ENCODE assay signal across 8 cellular contexts in the genomic region with DNA sequence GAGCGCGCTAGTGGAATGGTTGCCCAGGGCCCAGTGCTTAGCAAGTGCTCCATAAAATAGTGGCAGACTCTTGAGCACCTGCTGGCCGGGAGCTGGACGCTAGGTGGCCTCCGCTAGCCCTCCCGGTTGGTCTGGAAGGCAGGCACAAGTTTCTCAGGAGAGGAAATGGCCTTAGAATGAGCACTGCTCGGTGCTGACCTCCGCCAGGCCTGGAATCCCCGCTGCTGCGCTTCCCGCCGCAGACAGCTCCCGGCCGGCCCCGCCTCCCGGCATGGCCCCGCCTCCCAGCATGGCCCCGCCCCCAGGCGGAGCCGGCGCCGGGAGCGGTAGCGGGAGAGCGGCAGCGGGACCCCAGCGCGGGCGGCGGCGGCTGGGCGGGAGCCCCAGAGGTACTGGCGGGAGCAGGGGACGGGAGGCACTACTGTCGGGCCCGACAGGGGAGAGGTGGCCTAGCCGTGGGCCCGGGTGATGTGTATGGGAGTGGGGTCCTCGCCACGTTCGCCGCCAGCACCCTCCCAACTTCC. TPM values are rescaled to one million over a fixed set of nuclear protein-coding genes. Genes with fewer than 3 reads are reported as not detected.
DNase-seq lines count a peak whose midpoint lies in the region; TF ChIP-seq lines count a peak whose summit lies in the region.

A gene with protein sequence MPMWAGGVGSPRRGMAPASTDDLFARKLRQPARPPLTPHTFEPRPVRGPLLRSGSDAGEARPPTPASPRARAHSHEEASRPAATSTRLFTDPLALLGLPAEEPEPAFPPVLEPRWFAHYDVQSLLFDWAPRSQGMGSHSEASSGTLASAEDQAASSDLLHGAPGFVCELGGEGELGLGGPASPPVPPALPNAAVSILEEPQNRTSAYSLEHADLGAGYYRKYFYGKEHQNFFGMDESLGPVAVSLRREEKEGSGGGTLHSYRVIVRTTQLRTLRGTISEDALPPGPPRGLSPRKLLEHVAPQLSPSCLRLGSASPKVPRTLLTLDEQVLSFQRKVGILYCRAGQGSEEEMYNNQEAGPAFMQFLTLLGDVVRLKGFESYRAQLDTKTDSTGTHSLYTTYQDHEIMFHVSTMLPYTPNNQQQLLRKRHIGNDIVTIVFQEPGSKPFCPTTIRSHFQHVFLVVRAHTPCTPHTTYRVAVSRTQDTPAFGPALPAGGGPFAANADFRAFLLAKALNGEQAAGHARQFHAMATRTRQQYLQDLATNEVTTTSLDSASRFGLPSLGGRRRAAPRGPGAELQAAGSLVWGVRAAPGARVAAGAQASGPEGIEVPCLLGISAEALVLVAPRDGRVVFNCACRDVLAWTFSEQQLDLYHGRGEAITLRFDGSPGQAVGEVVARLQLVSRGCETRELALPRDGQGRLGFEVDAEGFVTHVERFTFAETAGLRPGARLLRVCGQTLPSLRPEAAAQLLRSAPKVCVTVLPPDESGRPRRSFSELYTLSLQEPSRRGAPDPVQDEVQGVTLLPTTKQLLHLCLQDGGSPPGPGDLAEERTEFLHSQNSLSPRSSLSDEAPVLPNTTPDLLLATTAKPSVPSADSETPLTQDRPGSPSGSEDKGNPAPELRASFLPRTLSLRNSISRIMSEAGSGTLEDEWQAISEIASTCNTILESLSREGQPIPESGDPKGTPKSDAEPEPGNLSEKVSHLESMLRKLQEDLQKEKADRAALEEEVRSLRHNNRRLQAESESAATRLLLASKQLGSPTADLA (plus strand): TSS at position 308 of the 524 bp plus-strand sequence. CDS start 2,821 bp downstream, outside the sequence.

- H3K27me3 Mint-ChIP-seq in HFFc6 (ENCODE audit: insufficient read depth): 0 out of 2 replicates have a peak, but pooled peaks cover 3% of the 10 kb centered on the region

- peak within 1 kb of the TSS; percentile 82 for H3K4me3 ChIP-seq in choroid plexus epithelial cell (ENCODE audit: low read depth, low read length)

- H3K4me1 Mint-ChIP-seq in HFFc6 (ENCODE audit: low read depth): peaks cover 24% of the 10 kb centered on the region

- peak within 1 kb of the TSS; percentile 56 for H3K27ac Mint-ChIP-seq in HFFc6

- H3K4me3 Mint-ChIP-seq in HFFc6: peak within 1 kb of the TSS; percentile 88

- no peaks in the 10 kb centered on the region; the same call in 1 of the 2 replicates for H3K36me3 Mint-ChIP-seq in HFFc6 (ENCODE audit: low read depth)

- H3K9me3 Mint-ChIP-seq in HFFc6: no peaks in the 10 kb centered on the region

- peak; percentile 74 for TF ChIP-seq CTCF in HFFc6 (IDR thresholded peaks at IDR 0.05)
- peak; percentile 77 for TF ChIP-seq CTCF in choroid plexus epithelial cell (conservative IDR thresholded peaks at IDR 0.05; ENCODE audit: low read depth, low read length)

- DNase-seq in GM04504 (ENCODE audit: low read depth): peak; percentile 80
- DNase-seq in HFFc6: peak; percentile 94
- DNase-seq in NCI-H1930 (lab: John Stamatoyannopoulos, UW): peak; percentile 50 to 69
- DNase-seq in activated CD4-positive, alpha-beta T cell treated with anti-CD3 and anti-CD28 coated beads for 24 hours (ENCODE audit: low read depth in 2 of 2): peak; percentile 62 to 67
- peak; percentile 97 for DNase-seq in choroid plexus epithelial cell (ENCODE audit: low read depth)
- DNase-seq in kidney glomerular epithelial cell (lab: John Stamatoyannopoulos, UW): peak; percentile 69
- DNase-seq in stimulated activated CD4-positive, alpha-beta T cell treated with anti-CD3 and anti-CD28 coated beads, Interleukin-15, amount 100 ng/mL, for 24 hours: peak; percentile 81
- no peak for DNase-seq in NCI-H128 (lab: John Stamatoyannopoulos, UW; ENCODE audit: unreplicated experiment)

RNA-seq across cellular contexts. Expression of the gene that starts here (rescaled TPM):
- total RNA-seq in HFFc6 (2021; fragmentation: NEBNext Ultra II Directional; extraction: Animal tissue kit (Norgen Biotek cat#: 25700)): 10 to 100 TPM; 23.0 to 41.3 (median 38.3) TPM
